Comparison of ENCODE assay signal across 26 cellular contexts in genomic region chr3:106001923-106002322, GRCh38.
"Had no signal": no experiment of that assay in that cellular context is flagged by ENCODE, and none has a peak within 500 bp of the region (broad histone marks: within the 10 kb centered on the region; RNA-seq: fewer than 3 reads in every experiment).

No MANE protein-coding gene starts in this region.

- H3K9me3 ChIP-seq: colonic mucosa, lower lobe of right lung, mucosa of descending colon had no signal

- H3K4me3 Mint-ChIP-seq: dendritic cell treated with granulocyte-macrophage colony-stimulating factor and Interleukin-4, amounts not matched to agents 40 ng/mL and 50 ng/mL, for 4 days; effector memory CD8-positive, alpha-beta T cell; endodermal cell; immature natural killer cell; mesothelial cell of epicardium; naive B cell had no signal

- H3K4me1 ChIP-seq: colonic mucosa, gastroesophageal sphincter, left lung, lower lobe of right lung had no signal

- H3K79me2 ChIP-seq: hepatocyte had no signal

- DNase-seq: colonic mucosa; cortex of kidney; effector CD8-positive, alpha-beta T cell; effector memory CD8-positive, alpha-beta T cell; endodermal cell; foreskin keratinocyte; heart left ventricle; hypothalamus; immature natural killer cell; islet precursor cell; kidney; kidney glomerular epithelial cell; left lung; left ventricle myocardium superior; lower lobe of right lung; mesenchymal stem cell; mucosa of descending colon; naive B cell had no signal

- H3K4me2 ChIP-seq: hepatocyte had no signal

- H3K27ac ChIP-seq: colonic mucosa, epithelial cell of prostate, esophagus muscularis mucosa, foreskin keratinocyte, gastroesophageal sphincter, heart left ventricle, hepatocyte, left lung had no signal

- H2AFZ ChIP-seq: hepatocyte had no signal

- H3K36me3 ChIP-seq: colonic mucosa, esophagus muscularis mucosa, gastroesophageal sphincter, heart left ventricle, left lung, lower lobe of right lung had no signal

- H3K27ac Mint-ChIP-seq: dendritic cell treated with granulocyte-macrophage colony-stimulating factor and Interleukin-4, amounts not matched to agents 40 ng/mL and 50 ng/mL, for 4 days; effector memory CD8-positive, alpha-beta T cell; endodermal cell; immature natural killer cell; mesothelial cell of epicardium; naive B cell had no signal

- ATAC-seq: effector memory CD8-positive, alpha-beta T cell; foreskin keratinocyte; gastroesophageal sphincter; heart left ventricle; left lung; left ventricle myocardium superior; lower lobe of right lung; mucosa of descending colon had no signal

- H3K4me3 ChIP-seq: colonic mucosa, esophagus muscularis mucosa, gastroesophageal sphincter, heart left ventricle, hepatocyte, left lung, lower lobe of right lung, mucosa of descending colon had no signal

- FAIRE-seq: endometrium, frontal cortex, kidney had no signal

- H3K27me3 ChIP-seq: colonic mucosa, esophagus muscularis mucosa, foreskin keratinocyte, gastroesophageal sphincter, heart left ventricle, hepatocyte, left lung had no signal

- H3K27me3 Mint-ChIP-seq: dendritic cell treated with granulocyte-macrophage colony-stimulating factor and Interleukin-4, amounts not matched to agents 40 ng/mL and 50 ng/mL, for 4 days; effector memory CD8-positive, alpha-beta T cell; naive B cell had no signal

- H3K4me1 Mint-ChIP-seq: immature natural killer cell, mesothelial cell of epicardium, naive B cell had no signal
